In genomic region chr6:163564536-163564935, GRCh38 we compare ENCODE assay signal across 21 cellular contexts.
"Had no signal": no experiment of that assay in that cellular context is flagged by ENCODE, and none has a peak within 500 bp of the region (broad histone marks: within the 10 kb centered on the region; RNA-seq: fewer than 3 reads in every experiment).

No MANE protein-coding gene starts in this region.

- H3K36me3 ChIP-seq: thoracic aorta had no signal

- H3K27ac Mint-ChIP-seq: activated CD4-positive, alpha-beta T cell treated with anti-CD3 and anti-CD28 coated beads, Interleukin-2, amount 10 ng/mL, durations not matched to agents 7 days and 5 days; activated CD8-positive, alpha-beta T cell treated with anti-CD3 and anti-CD28 coated beads, Interleukin-2, amount 10 ng/mL, durations not matched to agents 7 days and 5 days; activated naive CD8-positive, alpha-beta T cell treated with anti-CD3 and anti-CD28 coated beads, Interleukin-2, amount 50 U/mL, for 24 hours; activated T-helper 1 cell treated with anti-CD3 and anti-CD28 coated beads, Interleukin-12 subunit alpha, Interleukin-12 subunit beta, Interleukin-2, Interleukin-4 antibody, amounts not matched to agents 30 ng/mL and 10 ng/mL and 1 ng/mL, durations not matched to agents 14 hours and 24 hours and 36 hours; effector memory CD8-positive, alpha-beta T cell; natural killer cell; T-cell; T-helper 2 cell treated with Interferon-gamma antibody and Interleukin-4, amounts not matched to agents 5 μg/mL and 100 μg/mL, for 36 hours had no signal

- H3K4me1 Mint-ChIP-seq: activated CD4-positive, alpha-beta T cell treated with anti-CD3 and anti-CD28 coated beads, Interleukin-2, amount 10 ng/mL, durations not matched to agents 7 days and 5 days; activated naive CD8-positive, alpha-beta T cell treated with anti-CD3 and anti-CD28 coated beads, Interleukin-2, amount 50 U/mL, for 24 hours; T-cell had no signal

- H3K27ac ChIP-seq: spleen, thoracic aorta, upper lobe of right lung, VCaP had no signal

- H3K4me3 ChIP-seq: heart right ventricle, spleen, thoracic aorta, upper lobe of right lung had no signal

- DNase-seq: activated CD4-positive, alpha-beta T cell treated with anti-CD3 and anti-CD28 coated beads, Interleukin-2, amount 10 ng/mL, durations not matched to agents 7 days and 5 days; activated CD4-positive, CD25-positive, alpha-beta regulatory T cell treated with anti-CD3 and anti-CD28 coated beads, Interleukin-2, amount 50 U/mL, for 72 hours; activated CD8-positive, alpha-beta T cell treated with anti-CD3 and anti-CD28 coated beads, Interleukin-2, amount 10 ng/mL, durations not matched to agents 7 days and 5 days; activated gamma-delta T cell; activated naive CD4-positive, alpha-beta T cell treated with anti-CD3 and anti-CD28 coated beads, Interleukin-2, amount 50 U/mL, for 16 hours; activated naive CD8-positive, alpha-beta T cell treated with anti-CD3 and anti-CD28 coated beads, Interleukin-2, amount 50 U/mL, for 24 hours; caudate nucleus; effector memory CD8-positive, alpha-beta T cell; heart right ventricle; islet precursor cell; natural killer cell; spleen; stimulated activated CD4-positive, alpha-beta T cell treated with anti-CD3 and anti-CD28 coated beads, Interleukin-4, amount 100 ng/mL, for 1 hour; stimulated activated naive CD4-positive, alpha-beta T cell treated with Interleukin-2 at 50 U/mL for 16 hours; T-cell; upper lobe of right lung had no signal

- ATAC-seq: activated CD8-positive, alpha-beta T cell treated with anti-CD3 and anti-CD28 coated beads, Interleukin-2, amount 10 ng/mL, durations not matched to agents 7 days and 5 days; activated naive CD8-positive, alpha-beta T cell treated with anti-CD3 and anti-CD28 coated beads, Interleukin-2, amount 50 U/mL, for 24 hours; effector memory CD8-positive, alpha-beta T cell; esophagus mucosa; natural killer cell; T-cell had no signal

- H3K9me3 ChIP-seq: heart right ventricle, spleen, thoracic aorta, upper lobe of right lung had no signal

- H3K27me3 ChIP-seq: heart right ventricle, spleen, upper lobe of right lung had no signal

- H3K9me3 Mint-ChIP-seq: activated CD4-positive, alpha-beta T cell treated with anti-CD3 and anti-CD28 coated beads, Interleukin-2, amount 10 ng/mL, durations not matched to agents 7 days and 5 days; activated naive CD8-positive, alpha-beta T cell treated with anti-CD3 and anti-CD28 coated beads, Interleukin-2, amount 50 U/mL, for 24 hours; activated T-helper 1 cell treated with anti-CD3 and anti-CD28 coated beads, Interleukin-12 subunit alpha, Interleukin-12 subunit beta, Interleukin-2, Interleukin-4 antibody, amounts not matched to agents 30 ng/mL and 10 ng/mL and 1 ng/mL, durations not matched to agents 14 hours and 24 hours and 36 hours; effector memory CD8-positive, alpha-beta T cell; natural killer cell; T-cell; T-helper 2 cell treated with Interferon-gamma antibody and Interleukin-4, amounts not matched to agents 5 μg/mL and 100 μg/mL, for 36 hours had no signal

- H3K4me1 ChIP-seq: upper lobe of right lung had no signal

- H3K27me3 Mint-ChIP-seq: activated CD4-positive, alpha-beta T cell treated with anti-CD3 and anti-CD28 coated beads, Interleukin-2, amount 10 ng/mL, durations not matched to agents 7 days and 5 days; activated naive CD8-positive, alpha-beta T cell treated with anti-CD3 and anti-CD28 coated beads, Interleukin-2, amount 50 U/mL, for 24 hours; effector memory CD8-positive, alpha-beta T cell; T-cell had no signal

- H3K4me3 Mint-ChIP-seq: activated CD4-positive, alpha-beta T cell treated with anti-CD3 and anti-CD28 coated beads, Interleukin-2, amount 10 ng/mL, durations not matched to agents 7 days and 5 days; activated CD8-positive, alpha-beta T cell treated with anti-CD3 and anti-CD28 coated beads, Interleukin-2, amount 10 ng/mL, durations not matched to agents 7 days and 5 days; activated naive CD8-positive, alpha-beta T cell treated with anti-CD3 and anti-CD28 coated beads, Interleukin-2, amount 50 U/mL, for 24 hours; activated T-helper 1 cell treated with anti-CD3 and anti-CD28 coated beads, Interleukin-12 subunit alpha, Interleukin-12 subunit beta, Interleukin-2, Interleukin-4 antibody, amounts not matched to agents 30 ng/mL and 10 ng/mL and 1 ng/mL, durations not matched to agents 14 hours and 24 hours and 36 hours; effector memory CD8-positive, alpha-beta T cell; natural killer cell; T-cell; T-helper 2 cell treated with Interferon-gamma antibody and Interleukin-4, amounts not matched to agents 5 μg/mL and 100 μg/mL, for 36 hours had no signal
